ENCODE assay signal across 7 cellular contexts in the genomic region with DNA sequence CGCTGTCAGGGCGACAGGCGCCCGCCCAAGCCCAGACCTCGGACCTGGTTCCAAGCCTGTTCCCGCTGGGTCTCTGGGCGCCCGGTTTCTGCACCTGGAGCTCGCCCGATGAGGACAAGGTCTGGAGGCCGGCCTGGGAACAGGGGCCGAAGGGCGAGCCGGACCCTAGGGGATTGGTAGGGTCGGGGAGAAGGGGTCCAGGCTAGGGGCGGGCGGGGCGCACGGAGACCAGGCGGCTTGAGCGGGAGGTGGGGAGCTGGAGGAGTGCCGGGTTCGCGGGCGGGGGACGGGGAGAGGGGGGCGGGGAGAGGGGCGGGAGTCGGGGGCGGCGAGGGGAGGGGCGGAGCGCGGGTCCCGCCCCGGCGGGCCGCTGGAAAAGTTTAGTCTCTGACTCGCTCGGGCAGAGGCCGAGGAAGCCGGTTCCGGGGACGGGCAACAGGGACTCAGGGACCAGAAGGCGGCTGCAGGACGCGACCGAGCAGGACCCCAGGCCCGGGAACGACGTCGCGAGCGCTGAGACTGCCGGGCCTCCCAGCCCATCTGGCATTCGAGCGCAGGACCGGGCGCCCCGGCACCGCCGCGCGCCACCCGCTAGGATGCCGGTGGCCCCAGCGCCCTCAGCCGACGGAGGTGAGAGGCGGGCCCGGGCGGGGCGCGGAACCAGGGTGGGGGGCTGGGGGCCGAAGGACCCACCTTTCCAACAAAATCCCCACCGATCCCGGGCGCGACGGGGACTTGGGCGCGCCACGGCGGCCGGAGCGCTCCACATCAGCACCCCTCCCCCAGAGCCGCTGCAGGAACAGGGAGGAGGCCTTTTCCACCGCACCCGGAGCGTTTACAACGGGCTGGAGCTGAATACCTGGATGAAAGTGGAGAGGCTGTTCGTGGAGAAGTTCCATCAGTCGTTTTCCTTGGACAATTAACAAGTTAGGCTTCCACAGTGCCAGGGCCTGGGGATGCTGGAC. TPM values are rescaled to one million over a fixed set of nuclear protein-coding genes. Genes with fewer than 3 reads are reported as not detected.
DNase-seq lines count a peak whose midpoint lies in the region; ATAC-seq and TF ChIP-seq lines count a peak whose summit lies in the region.

Gene S1PR3, plus strand, starts transcription at position 403 of the 965 bp plus-strand sequence. CDS start 9,733 bp downstream, outside the sequence.

- H3K36me3 Mint-ChIP-seq in nephron (ENCODE audit: low read depth) (peaks cover 28% of the 10 kb centered on the region), type B pancreatic cell (peaks cover 10% of the 10 kb centered on the region)

- ATAC-seq in GM18867 (IDR thresholded peaks at IDR 0.05; ENCODE audit: unreplicated experiment) = no peak

- peak within 1 kb of the TSS; percentile 89 for H3K4me3 ChIP-seq in fibroblast of pulmonary artery (replicated peaks; ENCODE audit: low read depth, low read length)

- H3K4me3 Mint-ChIP-seq in nephron = peak within 1 kb of the TSS; percentile 93 to 97 (median 96)
- H3K4me3 Mint-ChIP-seq in type B pancreatic cell = peak within 1 kb of the TSS; percentile 95

- H3K27ac Mint-ChIP-seq in nephron = peak within 1 kb of the TSS; percentile 81 to 96 (median 86)
- no peak within 1 kb of the TSS for H3K27ac Mint-ChIP-seq in type B pancreatic cell

- TF ChIP-seq CTCF in fibroblast of pulmonary artery (IDR thresholded peaks at IDR 0.05; ENCODE audit: low read length, missing control alignments) (no peak), nephron (IDR thresholded peaks at IDR 0.05; ENCODE audit: unreplicated experiment in 3 of 3) (no peak), type B pancreatic cell (conservative IDR thresholded peaks at IDR 0.05) (peak; percentile 52)

- no peaks in the 10 kb centered on the region for H3K9me3 Mint-ChIP-seq in nephron
- no peaks in the 10 kb centered on the region for H3K9me3 Mint-ChIP-seq in type B pancreatic cell

- DNase-seq in HPDE6-E6E7 (ENCODE audit: extremely low spot score) (peak; percentile 38), fibroblast of pulmonary artery (ENCODE audit: low read depth) (no peak), type B pancreatic cell (ENCODE audit: extremely low spot score, unreplicated experiment) (peak; percentile 73), NCI-H1048 (lab: John Stamatoyannopoulos, UW) (no peak)
- peak; percentile 73 for DNase-seq in activated CD8-positive, alpha-beta memory T cell treated with anti-CD3 and anti-CD28 coated beads for 24 hours

- H3K4me1 Mint-ChIP-seq in nephron = peaks cover 57% of the 10 kb centered on the region
- peaks cover 34% of the 10 kb centered on the region for H3K4me1 Mint-ChIP-seq in type B pancreatic cell (ENCODE audit: unreplicated experiment)

- H3K27me3 Mint-ChIP-seq in nephron (ENCODE audit: low read depth) (peaks cover 17% of the 10 kb centered on the region), type B pancreatic cell (peaks cover 25% of the 10 kb centered on the region)

RNA-seq across cellular contexts. Expression of gene S1PR3, which starts in this region (rescaled TPM):
- total RNA-seq in type B pancreatic cell (ENCODE audit: low replicate concordance) = 9.3 and 37.9 TPM in 2 replicates

Comparison
In these comparisons a context has a peak if more than half of its experiments do, and no peak if none do; other contexts are left out.
1. DNase-seq: peak in HPDE6-E6E7 (single experiment), activated CD8-positive, alpha-beta memory T cell treated with anti-CD3 and anti-CD28 coated beads for 24 hours (single experiment) and type B pancreatic cell (single experiment); none in fibroblast of pulmonary artery (single experiment) and NCI-H1048 (single experiment).